Comparison of ENCODE assay signal across 17 cellular contexts in genomic region chr4:187283306-187283705, GRCh38.
DNase-seq lines count a peak whose midpoint lies in the region; ATAC-seq and TF ChIP-seq lines count a peak whose summit lies in the region.
"Had no signal": no experiment of that assay in that cellular context is flagged by ENCODE, and none has a peak within 500 bp of the region (broad histone marks: within the 10 kb centered on the region; RNA-seq: fewer than 3 reads in every experiment).

No MANE protein-coding gene starts in this region.

- no peaks in the 10 kb centered on the region for H3K27me3 Mint-ChIP-seq in MCF 10A (ENCODE audit: insufficient read depth, unreplicated experiment)

- H2AFZ ChIP-seq in OCI-LY1 (ENCODE audit: low read length) (no peak overlapping the region), MM.1S (ENCODE audit: low read length) (no peak overlapping the region)

- H3K4me2 ChIP-seq in OCI-LY1 (ENCODE audit: low read length) (peak overlapping the region; percentile 20; the same call in 1 of the 2 replicates), skeletal muscle satellite cell (ENCODE audit: low read length) (peak overlapping the region; percentile 20), MM.1S (ENCODE audit: low read depth, low read length) (no peak overlapping the region)
- H3K4me2 ChIP-seq: BLaER1 treated with 17β-estradiol and CSF1 and Interleukin-3, amounts not matched to agents 10 nM and 100 nM had no signal

- no peaks in the 10 kb centered on the region for H4K20me1 ChIP-seq in OCI-LY1 (ENCODE audit: insufficient read depth, low read length)
- no peaks in the 10 kb centered on the region for H4K20me1 ChIP-seq in MM.1S (ENCODE audit: insufficient read depth, low read length)
- H4K20me1 ChIP-seq: BLaER1 treated with 17β-estradiol and CSF1 and Interleukin-3, amounts not matched to agents 10 nM and 100 nM had no signal

- H3K4me3 Mint-ChIP-seq in MCF 10A (ENCODE audit: unreplicated experiment) = no peak overlapping the region
- H3K4me3 Mint-ChIP-seq: CD8-positive, alpha-beta memory T cell had no signal

- intact Hi-C loops in MCF 10A (cut with micrococcal nuclease) (no loop called here), breast epithelium (cut with DNase I; ENCODE audit: low total_unique reads) (no loop called here)

- H3K4me3 ChIP-seq in breast epithelium = no peak overlapping the region
- H3K4me3 ChIP-seq in OCI-LY1 (ENCODE audit: low read depth, low read length, poor library complexity, severe bottlenecking) = no peak overlapping the region
- H3K4me3 ChIP-seq in fibroblast of pulmonary artery (replicated peaks; ENCODE audit: low read depth, low read length) = no peak overlapping the region
- no peak overlapping the region for H3K4me3 ChIP-seq in skeletal muscle satellite cell (ENCODE audit: low read length)
- H3K4me3 ChIP-seq in MM.1S (ENCODE audit: low read length) = no peak overlapping the region
- H3K4me3 ChIP-seq: BLaER1 treated with 17β-estradiol and CSF1 and Interleukin-3, amounts not matched to agents 10 nM and 100 nM; GM12878 had no signal

- CTCF ChIA-PET in MCF 10A (lab: Yijun Ruan, JAX) = no interaction called here

- no peaks in the 10 kb centered on the region for H3K79me2 ChIP-seq in OCI-LY1 (ENCODE audit: insufficient read depth, low read length)
- H3K79me2 ChIP-seq in MM.1S (ENCODE audit: low read length) = no peaks in the 10 kb centered on the region

- H3K27ac ChIP-seq in breast epithelium (no peak overlapping the region), OCI-LY1 (ENCODE audit: low read depth, low read length, poor library complexity, severe bottlenecking) (no peak overlapping the region), MM.1S (ENCODE audit: low read length) (no peak overlapping the region)
- H3K27ac ChIP-seq: BLaER1 treated with 17β-estradiol and CSF1 and Interleukin-3, amounts not matched to agents 10 nM and 100 nM had no signal

- no peaks in the 10 kb centered on the region for H3K4me1 Mint-ChIP-seq in MCF 10A (ENCODE audit: insufficient read depth, unreplicated experiment)
- H3K4me1 Mint-ChIP-seq: CD8-positive, alpha-beta memory T cell had no signal

- TF ChIP-seq POLR2A in breast epithelium (IDR thresholded peaks at IDR 0.05) = no peak

- H3K9me3 ChIP-seq in breast epithelium (no peaks in the 10 kb centered on the region), OCI-LY1 (ENCODE audit: low read length) (no peaks in the 10 kb centered on the region), skeletal muscle satellite cell (replicated peaks; ENCODE audit: low read length) (no peaks in the 10 kb centered on the region), MM.1S (replicated peaks; ENCODE audit: insufficient read depth, low read length) (no peaks in the 10 kb centered on the region)
- H3K9me3 ChIP-seq: BLaER1 treated with 17β-estradiol and CSF1 and Interleukin-3, amounts not matched to agents 10 nM and 100 nM had no signal

- DNase-seq in MCF 10A (ENCODE audit: unreplicated experiment) (peak; percentile 12), breast epithelium (ENCODE audit: low spot score in 2 of 2) (no peak), fibroblast of pulmonary artery (ENCODE audit: low read depth) (peak; percentile 17), NCI-H1436 treated with DMSO at 0.1 percent for 48 hours (lab: John Stamatoyannopoulos, UW) (no peak), MM.1S (no peak)
- DNase-seq: CD8-positive, alpha-beta memory T cell; DMS79 treated with DMSO at 0.1 percent for 48 hours; GOT3; NCI-H1436; NCI-H2081 treated with DMSO at 0.1 percent for 48 hours; NCI-H2227 treated with DMSO at 0.1 percent for 48 hours; NCI-H524 had no signal

- BruUV-seq in MCF 10A (replicated peaks; lab: Mats Ljungman, UMichigan) = no TSS peak

- H3K9ac ChIP-seq in OCI-LY1 (ENCODE audit: low read length) (no peak overlapping the region), skeletal muscle satellite cell (ENCODE audit: low read depth, low read length) (peak overlapping the region; percentile 1), MM.1S (ENCODE audit: low read length) (no peak overlapping the region)
- H3K9ac ChIP-seq: BLaER1 treated with 17β-estradiol and CSF1 and Interleukin-3, amounts not matched to agents 10 nM and 100 nM had no signal

- no peaks in the 10 kb centered on the region for H3K36me3 Mint-ChIP-seq in MCF 10A (ENCODE audit: insufficient read depth, unreplicated experiment)
- H3K36me3 Mint-ChIP-seq: CD8-positive, alpha-beta memory T cell had no signal

- H3F3A ChIP-seq in OCI-LY1 (ENCODE audit: insufficient read depth, low read length) = no peaks in the 10 kb centered on the region
- no peaks in the 10 kb centered on the region for H3F3A ChIP-seq in MM.1S (ENCODE audit: insufficient read depth, low read length)

- TF ChIP-seq CTCF in MCF 10A (IDR thresholded peaks at IDR 0.05; ENCODE audit: unreplicated experiment) (no peak), breast epithelium (IDR thresholded peaks at IDR 0.05) (no peak), OCI-LY1 (IDR thresholded peaks at IDR 0.05; ENCODE audit: low read length) (no peak), fibroblast of pulmonary artery (IDR thresholded peaks at IDR 0.05; ENCODE audit: low read length, missing control alignments) (no peak), MM.1S (IDR thresholded peaks at IDR 0.05; ENCODE audit: low read length) (no peak)

- no peak for ATAC-seq in HG03175 (IDR thresholded peaks at IDR 0.05; ENCODE audit: unreplicated experiment)
- ATAC-seq: GM12878 had no signal

- no peak overlapping the region for H3K27ac Mint-ChIP-seq in MCF 10A (ENCODE audit: low read depth, unreplicated experiment)
- H3K27ac Mint-ChIP-seq: CD8-positive, alpha-beta memory T cell had no signal

- no peaks in the 10 kb centered on the region for H3K9me2 ChIP-seq in OCI-LY1 (ENCODE audit: low read depth, low read length)
- H3K9me2 ChIP-seq in MM.1S (replicated peaks; ENCODE audit: insufficient read depth, low read length) = no peaks in the 10 kb centered on the region

- H3K4me1 ChIP-seq in breast epithelium (no peaks in the 10 kb centered on the region), OCI-LY1 (ENCODE audit: insufficient read depth, low read length, severe bottlenecking) (peaks cover 42% of the 10 kb centered on the region), skeletal muscle satellite cell (ENCODE audit: control insufficient read depth, insufficient read depth, low read length) (peaks cover 7% of the 10 kb centered on the region), MM.1S (ENCODE audit: low read length) (no peaks in the 10 kb centered on the region)

- POLR2A ChIA-PET in MCF 10A (lab: Yijun Ruan, JAX) = interaction anchor here (0.6 kb wide), 1 partner anchor 110 kb away, joined by 3 read pairs; no protein-coding TSS in a partner anchor

- no peaks in the 10 kb centered on the region for H3K36me3 ChIP-seq in breast epithelium
- H3K36me3 ChIP-seq in OCI-LY1 (ENCODE audit: insufficient read depth, low read length) = no peaks in the 10 kb centered on the region
- H3K36me3 ChIP-seq in skeletal muscle satellite cell (ENCODE audit: insufficient read depth, low read length) = no peaks in the 10 kb centered on the region
- H3K36me3 ChIP-seq in MM.1S (replicated peaks; ENCODE audit: insufficient read depth, low read length) = no peaks in the 10 kb centered on the region
- H3K36me3 ChIP-seq: BLaER1 treated with 17β-estradiol and CSF1 and Interleukin-3, amounts not matched to agents 10 nM and 100 nM had no signal

- H3K9me3 Mint-ChIP-seq in MCF 10A (ENCODE audit: unreplicated experiment) = no peaks in the 10 kb centered on the region

- no peaks in the 10 kb centered on the region for H3K27me3 ChIP-seq in breast epithelium
- H3K27me3 ChIP-seq in OCI-LY1 (ENCODE audit: insufficient read depth, low read length) = no peaks in the 10 kb centered on the region
- H3K27me3 ChIP-seq in skeletal muscle satellite cell (ENCODE audit: control insufficient read depth, insufficient read depth, low read length) = no peaks in the 10 kb centered on the region
- H3K27me3 ChIP-seq in MM.1S (replicated peaks; ENCODE audit: insufficient read depth, low read length) = no peaks in the 10 kb centered on the region
- H3K27me3 ChIP-seq: BLaER1 treated with 17β-estradiol and CSF1 and Interleukin-3, amounts not matched to agents 10 nM and 100 nM had no signal

Comparison
In these comparisons a context has a peak if more than half of its experiments do, and no peak if none do; other contexts are left out.
1. DNase-seq: peak in MCF 10A (single experiment) and fibroblast of pulmonary artery (single experiment); none in breast epithelium (0 of 2), NCI-H1436 treated with DMSO at 0.1 percent for 48 hours (single experiment) and MM.1S (single experiment).